ENCODE assay signal across 15 cellular contexts in genomic region chr4:33746979-33747378, GRCh38.
DNase-seq lines count a peak whose midpoint lies in the region; ATAC-seq and TF ChIP-seq lines count a peak whose summit lies in the region.
"Had no signal": no experiment of that assay in that cellular context is flagged by ENCODE, and none has a peak within 500 bp of the region (broad histone marks: within the 10 kb centered on the region; RNA-seq: fewer than 3 reads in every experiment).

No MANE protein-coding gene starts in this region.

- TF ChIP-seq CTCF in HFFc6 (IDR thresholded peaks at IDR 0.05) (no peak), OCI-LY1 (IDR thresholded peaks at IDR 0.05; ENCODE audit: low read length) (no peak)

- no peaks in the 10 kb centered on the region for H3K9me2 ChIP-seq in OCI-LY1 (ENCODE audit: low read depth, low read length)

- H3K27me3 Mint-ChIP-seq in HFFc6 (ENCODE audit: insufficient read depth) = no peaks in the 10 kb centered on the region; the same call in 1 of the 2 replicates
- H3K27me3 Mint-ChIP-seq: naive thymus-derived CD8-positive, alpha-beta T cell had no signal

- H3F3A ChIP-seq in OCI-LY1 (ENCODE audit: insufficient read depth, low read length) = no peaks in the 10 kb centered on the region

- H3K9ac ChIP-seq in OCI-LY1 (ENCODE audit: low read length) = no peak overlapping the region

- peak overlapping the region; percentile 61 for H3K27ac Mint-ChIP-seq in HFFc6
- H3K27ac Mint-ChIP-seq: immature natural killer cell; naive thymus-derived CD8-positive, alpha-beta T cell had no signal

- H3K4me1 ChIP-seq in OCI-LY1 (ENCODE audit: insufficient read depth, low read length, severe bottlenecking) = peaks cover 22% of the 10 kb centered on the region
- H3K4me1 ChIP-seq: vagina had no signal

- no peaks in the 10 kb centered on the region; the same call in 1 of the 2 replicates for H3K9me3 Mint-ChIP-seq in HFFc6

- peaks cover 22% of the 10 kb centered on the region for H3K4me1 Mint-ChIP-seq in HFFc6 (ENCODE audit: low read depth)
- H3K4me1 Mint-ChIP-seq: immature natural killer cell; naive thymus-derived CD8-positive, alpha-beta T cell had no signal

- H4K20me1 ChIP-seq in OCI-LY1 (ENCODE audit: insufficient read depth, low read length) = no peaks in the 10 kb centered on the region

- no peaks in the 10 kb centered on the region for H3K27me3 ChIP-seq in OCI-LY1 (ENCODE audit: insufficient read depth, low read length)
- H3K27me3 ChIP-seq: cardiac muscle cell, vagina had no signal

- H3K4me2 ChIP-seq in OCI-LY1 (ENCODE audit: low read length) = no peak overlapping the region

- H3K27ac ChIP-seq in OCI-LY1 (ENCODE audit: low read depth, low read length, poor library complexity, severe bottlenecking) = peak overlapping the region; percentile 71
- H3K27ac ChIP-seq: cardiac muscle cell, vagina, VCaP had no signal

- peak; percentile 59 for ATAC-seq in GM18858 (IDR thresholded peaks at IDR 0.05; ENCODE audit: unreplicated experiment)
- ATAC-seq in GM18517 (IDR thresholded peaks at IDR 0.05; ENCODE audit: unreplicated experiment) = no peak
- ATAC-seq: esophagus mucosa; naive thymus-derived CD8-positive, alpha-beta T cell had no signal

- no peak overlapping the region for H3K4me3 ChIP-seq in OCI-LY1 (ENCODE audit: low read depth, low read length, poor library complexity, severe bottlenecking)
- H3K4me3 ChIP-seq: cardiac muscle cell, vagina had no signal

- no peak overlapping the region for H2AFZ ChIP-seq in OCI-LY1 (ENCODE audit: low read length)

- H3K36me3 Mint-ChIP-seq in HFFc6 (ENCODE audit: low read depth) = peaks cover 5% of the 10 kb centered on the region; the same call in 1 of the 2 replicates
- H3K36me3 Mint-ChIP-seq: immature natural killer cell; naive thymus-derived CD8-positive, alpha-beta T cell had no signal

- no peak overlapping the region for H3K4me3 Mint-ChIP-seq in HFFc6
- H3K4me3 Mint-ChIP-seq: immature natural killer cell; naive thymus-derived CD8-positive, alpha-beta T cell had no signal

- H3K79me2 ChIP-seq in OCI-LY1 (ENCODE audit: insufficient read depth, low read length) = no peaks in the 10 kb centered on the region

- DNase-seq in HFFc6 (no peak), myocyte (ENCODE audit: low read depth) (peak; percentile 51), NOMO-1 treated with dmso at 0.1 percent for 144 hours (lab: John Stamatoyannopoulos, UW; ENCODE audit: unreplicated experiment) (no peak), NCI-H1417 treated with DMSO at 0.1 percent for 48 hours (lab: John Stamatoyannopoulos, UW) (no peak)
- DNase-seq in stimulated activated CD4-positive, alpha-beta T cell treated with anti-CD3 and anti-CD28 coated beads, Interleukin-4, amount 100 ng/mL, for 24 hours = no peak
- DNase-seq: immature natural killer cell; naive thymus-derived CD8-positive, alpha-beta T cell; NCI-H187 had no signal

- no peaks in the 10 kb centered on the region for H3K9me3 ChIP-seq in OCI-LY1 (ENCODE audit: low read length)
- H3K9me3 ChIP-seq: vagina had no signal

- H3K36me3 ChIP-seq in OCI-LY1 (ENCODE audit: insufficient read depth, low read length) = no peaks in the 10 kb centered on the region
- H3K36me3 ChIP-seq: cardiac muscle cell, vagina had no signal
